ENCODE assay signal across 9 cellular contexts in genomic region chr2:159968282-159968900, GRCh38.
DNase-seq lines count a peak whose midpoint lies in the region; ATAC-seq and TF ChIP-seq lines count a peak whose summit lies in the region.
"Had no signal": no experiment of that assay in that cellular context is flagged by ENCODE, and none has a peak within 500 bp of the region (broad histone marks: within the 10 kb centered on the region; RNA-seq: fewer than 3 reads in every experiment).

No MANE protein-coding gene starts in this region.

- H3K79me2 ChIP-seq in Karpas-422 (ENCODE audit: low read length) = no peaks in the 10 kb centered on the region
- no peaks in the 10 kb centered on the region for H3K79me2 ChIP-seq in osteoblast (ENCODE audit: insufficient read depth, low read length)

- no peak overlapping the region for H3K9ac ChIP-seq in Karpas-422 (ENCODE audit: low read length)

- no peak overlapping the region for H3K4me3 Mint-ChIP-seq in stimulated activated effector memory CD8-positive, alpha-beta T cell treated with anti-CD3 and anti-CD28 coated beads, Interleukin-12 subunit alpha, Interleukin-12 subunit beta, amount 100 ng/mL, for 72 hours
- H3K4me3 Mint-ChIP-seq: naive B cell had no signal

- H3K4me1 ChIP-seq in Karpas-422 (ENCODE audit: low read length) (no peaks in the 10 kb centered on the region), esophagus squamous epithelium (peaks cover 0 to 6% (median 0%) of the 10 kb centered on the region in 3 donors), osteoblast (ENCODE audit: insufficient read depth, low read length) (no peaks in the 10 kb centered on the region)

- H3K9me2 ChIP-seq in Karpas-422 (replicated peaks; ENCODE audit: insufficient read depth, low read length) = no peaks in the 10 kb centered on the region

- no peaks in the 10 kb centered on the region for H3K9me3 Mint-ChIP-seq in stimulated activated effector memory CD8-positive, alpha-beta T cell treated with anti-CD3 and anti-CD28 coated beads, Interleukin-12 subunit alpha, Interleukin-12 subunit beta, amount 100 ng/mL, for 72 hours
- H3K9me3 Mint-ChIP-seq: naive B cell had no signal

- DNase-seq in DMS 273 (lab: John Stamatoyannopoulos, UW; ENCODE audit: unreplicated experiment) (peak; percentile 78), Karpas-422 (peak; percentile 49), RWPE1 (ENCODE audit: low spot score) (peak; percentile 53), esophagus squamous epithelium (lab: John Stamatoyannopoulos, UW) (no peak), osteoblast (ENCODE audit: insufficient read length, low spot score, missing footprints) (peak; percentile 30)
- no peak for DNase-seq in stimulated activated effector memory CD8-positive, alpha-beta T cell treated with anti-CD3 and anti-CD28 coated beads, Interleukin-12 subunit alpha, Interleukin-12 subunit beta, amount 100 ng/mL, for 72 hours (ENCODE audit: low spot score in 2 of 2)
- DNase-seq: naive B cell had no signal

- H3K27me3 ChIP-seq in Karpas-422 (ENCODE audit: low read length) (no peaks in the 10 kb centered on the region), esophagus squamous epithelium (no peaks in the 10 kb centered on the region), osteoblast (ENCODE audit: insufficient read depth, low read length) (no peaks in the 10 kb centered on the region)

- H3K27ac ChIP-seq in Karpas-422 (ENCODE audit: low read length) (no peak overlapping the region), RWPE1 (no peak overlapping the region), esophagus squamous epithelium (no peak overlapping the region), osteoblast (ENCODE audit: low read depth, low read length) (no peak overlapping the region)

- TF ChIP-seq POLR2A in esophagus squamous epithelium (IDR thresholded peaks at IDR 0.05) = no peak

- ATAC-seq in GM19043 (IDR thresholded peaks at IDR 0.05; ENCODE audit: low read depth, unreplicated experiment) (peak; percentile 53), GM18520 (IDR thresholded peaks at IDR 0.05; ENCODE audit: unreplicated experiment) (no peak)
- no peak for ATAC-seq in stimulated activated effector memory CD8-positive, alpha-beta T cell treated with anti-CD3 and anti-CD28 coated beads, Interleukin-12 subunit alpha, Interleukin-12 subunit beta, amount 100 ng/mL, for 72 hours

- H3K9me3 ChIP-seq in Karpas-422 (ENCODE audit: low read length) = no peaks in the 10 kb centered on the region
- no peaks in the 10 kb centered on the region for H3K9me3 ChIP-seq in esophagus squamous epithelium
- no peaks in the 10 kb centered on the region for H3K9me3 ChIP-seq in osteoblast (ENCODE audit: low read depth, low read length)

- H2AFZ ChIP-seq in Karpas-422 (ENCODE audit: low read length) (no peak overlapping the region), osteoblast (ENCODE audit: low read length) (no peak overlapping the region)

- TF ChIP-seq CTCF in RWPE1 (conservative IDR thresholded peaks at IDR 0.05; ENCODE audit: low read depth) (no peak; the same call in 1 of the 2 replicates), esophagus squamous epithelium (IDR thresholded peaks at IDR 0.05) (peak; percentile 14 to 68 (median 34)), osteoblast (IDR thresholded peaks at IDR 0.05; ENCODE audit: extremely low read depth, low read depth, low read length) (peak; percentile 61)

- POLR2A ChIA-PET in RWPE1 (lab: Yijun Ruan, JAX; ENCODE audit: low non-redundant PET) = no interaction called here

- H3K4me1 Mint-ChIP-seq in stimulated activated effector memory CD8-positive, alpha-beta T cell treated with anti-CD3 and anti-CD28 coated beads, Interleukin-12 subunit alpha, Interleukin-12 subunit beta, amount 100 ng/mL, for 72 hours = no peaks in the 10 kb centered on the region

- no peaks in the 10 kb centered on the region for H3K36me3 ChIP-seq in Karpas-422 (ENCODE audit: insufficient read depth, low read length)
- peaks cover 0 to 40% (median 0%) of the 10 kb centered on the region in 3 donors for H3K36me3 ChIP-seq in esophagus squamous epithelium
- no peaks in the 10 kb centered on the region for H3K36me3 ChIP-seq in osteoblast (ENCODE audit: insufficient read depth, low read length)

- intact Hi-C loops in esophagus squamous epithelium (cut with DNase I) = no loop called here

- CTCF ChIA-PET in RWPE1 (lab: Yijun Ruan, JAX) = interaction anchor here (0.6 to 1.1 kb wide), 6 partner anchors 10 to 742 kb away, joined by 3 to 6 read pairs (median 4); no protein-coding TSS in a partner anchor

- 0 to 10% methylated on average over 2 of the region's 2 CpGs for WGBS in esophagus squamous epithelium, 2 donors

- no peak overlapping the region for H3K27ac Mint-ChIP-seq in stimulated activated effector memory CD8-positive, alpha-beta T cell treated with anti-CD3 and anti-CD28 coated beads, Interleukin-12 subunit alpha, Interleukin-12 subunit beta, amount 100 ng/mL, for 72 hours
- H3K27ac Mint-ChIP-seq: naive B cell had no signal

- no peak overlapping the region for H3K4me2 ChIP-seq in Karpas-422 (ENCODE audit: low read depth, low read length, poor library complexity, severe bottlenecking)
- no peak overlapping the region for H3K4me2 ChIP-seq in osteoblast (ENCODE audit: insufficient read depth, low read length)

- H3K4me3 ChIP-seq in Karpas-422 (ENCODE audit: low read length) = no peak overlapping the region
- no peak overlapping the region for H3K4me3 ChIP-seq in esophagus squamous epithelium
- H3K4me3 ChIP-seq in osteoblast (ENCODE audit: insufficient read depth, low read length) = no peak overlapping the region

- no peaks in the 10 kb centered on the region for H3K36me3 Mint-ChIP-seq in stimulated activated effector memory CD8-positive, alpha-beta T cell treated with anti-CD3 and anti-CD28 coated beads, Interleukin-12 subunit alpha, Interleukin-12 subunit beta, amount 100 ng/mL, for 72 hours
- H3K36me3 Mint-ChIP-seq: naive B cell had no signal

- H4K20me1 ChIP-seq in Karpas-422 (ENCODE audit: insufficient read depth, low read depth, low read length) (no peaks in the 10 kb centered on the region), osteoblast (ENCODE audit: insufficient read depth, low read length) (no peaks in the 10 kb centered on the region)

Comparison
In these comparisons a context has a peak if more than half of its experiments do, and no peak if none do; other contexts are left out.
1. DNase-seq: peak in DMS 273 (single experiment), Karpas-422 (single experiment), RWPE1 (single experiment) and osteoblast (single experiment); none in esophagus squamous epithelium (single experiment) and stimulated activated effector memory CD8-positive, alpha-beta T cell treated with anti-CD3 and anti-CD28 coated beads, Interleukin-12 subunit alpha, Interleukin-12 subunit beta, amount 100 ng/mL, for 72 hours (0 of 2).